In genomic region chr4:147682755-147683154, GRCh38 we compare ENCODE assay signal across 1 cellular context.
TF ChIP-seq lines count a peak whose summit lies in the region.

No MANE protein-coding gene starts in this region.

TF ChIP-seq in SK-N-SH, 30 proteins besides CTCF, POLR2A, EP300 and RAD21 (continued from another document):
- TF ChIP-seq ZBTB33 (IDR thresholded peaks at IDR 0.05; ENCODE audit: borderline replicate concordance, low read depth) (no peak), NFIC (IDR thresholded peaks at IDR 0.05; ENCODE audit: borderline replicate concordance) (no peak), EZH2phosphoT487 (IDR thresholded peaks at IDR 0.05; ENCODE audit: borderline replicate concordance, low read depth) (no peak), GABPA (IDR thresholded peaks at IDR 0.05; ENCODE audit: low read depth) (no peak), REST (IDR thresholded peaks at IDR 0.05; ENCODE audit: low read depth, low read length) (no peak), RFX5 (IDR thresholded peaks at IDR 0.05; ENCODE audit: low read length) (no peak)
- TF ChIP-seq, protein P1, sequence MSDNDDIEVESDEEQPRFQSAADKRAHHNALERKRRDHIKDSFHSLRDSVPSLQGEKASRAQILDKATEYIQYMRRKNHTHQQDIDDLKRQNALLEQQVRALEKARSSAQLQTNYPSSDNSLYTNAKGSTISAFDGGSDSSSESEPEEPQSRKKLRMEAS (IDR thresholded peaks at IDR 0.05; ENCODE audit: low read depth), result no peak
